Comparison of ENCODE assay signal across 1 cellular context in the genomic region with DNA sequence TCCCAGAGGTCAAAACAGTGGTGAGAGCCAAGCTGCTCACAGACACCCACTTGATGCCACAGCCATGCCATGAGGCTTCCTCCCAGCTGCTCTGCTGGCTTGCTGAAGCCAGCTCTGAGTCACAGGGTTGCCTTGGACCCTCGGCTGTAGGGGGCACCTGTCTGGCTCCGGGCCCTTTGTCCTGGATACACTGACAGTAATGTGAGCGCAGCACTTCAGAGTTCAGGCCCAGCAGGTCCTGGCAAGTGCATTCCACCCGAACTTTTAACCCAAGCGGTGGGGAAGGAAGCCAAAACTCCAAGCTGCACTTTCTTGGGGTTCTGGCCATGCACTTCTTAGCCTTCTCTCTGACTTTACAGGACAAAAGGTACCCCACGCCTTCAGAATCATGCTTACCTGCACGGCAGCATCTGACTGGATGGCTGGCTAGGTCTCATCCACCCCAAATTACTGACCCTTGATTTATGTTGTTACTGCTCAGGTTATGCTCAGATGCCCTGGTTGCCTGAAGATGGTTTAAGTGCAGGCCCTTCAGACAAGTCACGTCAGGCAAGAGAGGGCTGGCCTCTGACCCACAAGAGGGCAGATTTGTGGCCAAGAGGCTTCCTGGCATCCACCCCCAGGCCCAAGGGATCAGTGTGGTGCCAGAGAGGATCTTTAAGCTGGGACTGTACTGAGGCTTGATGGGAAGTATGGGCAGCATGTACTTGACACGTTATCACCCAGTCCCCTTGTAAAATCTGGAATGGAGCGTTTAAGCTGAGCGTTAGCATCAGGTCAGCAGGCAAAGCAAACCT.
TF ChIP-seq lines count a peak whose summit lies in the region.

No MANE protein-coding gene starts in this region.

TF ChIP-seq in IMR-90, 13 proteins besides CTCF, POLR2A, EP300 and RAD21:
- no peak for TF ChIP-seq CHD1 (IDR thresholded peaks at IDR 0.05; ENCODE audit: low read depth, low read length)
- no peak for TF ChIP-seq FOS (IDR thresholded peaks at IDR 0.05; ENCODE audit: low read depth, low read length)
- TF ChIP-seq MXI1 (IDR thresholded peaks at IDR 0.05; ENCODE audit: borderline replicate concordance, low read depth, low read length): no peak
- no peak for TF ChIP-seq MAFK (IDR thresholded peaks at IDR 0.05; ENCODE audit: low read depth, low read length)
- TF ChIP-seq RCOR1 (IDR thresholded peaks at IDR 0.05; ENCODE audit: insufficient replicate concordance, low read length): no peak
- TF ChIP-seq CEBPB (IDR thresholded peaks at IDR 0.05; ENCODE audit: low read depth, low read length): no peak
- TF ChIP-seq USF2 (IDR thresholded peaks at IDR 0.05; ENCODE audit: low read depth, low read length): no peak
TF ChIP-seq in IMR-90: peak in this region for 0.
